28 cellular contexts compared by ENCODE assay signal in genomic region chr22:19592464-19592863, GRCh38.
"Had no signal": no experiment of that assay in that cellular context is flagged by ENCODE, and none has a peak within 500 bp of the region (broad histone marks: within the 10 kb centered on the region; RNA-seq: fewer than 3 reads in every experiment).

No MANE protein-coding gene starts in this region.

- H3K4me3 Mint-ChIP-seq: dendritic cell treated with granulocyte-macrophage colony-stimulating factor and Interleukin-4, amounts not matched to agents 40 ng/mL and 50 ng/mL, for 4 days; effector memory CD8-positive, alpha-beta T cell; endodermal cell; immature natural killer cell; mesothelial cell of epicardium; naive B cell had no signal

- H2AFZ ChIP-seq: hepatocyte had no signal

- H3K36me3 Mint-ChIP-seq: immature natural killer cell, mesothelial cell of epicardium, naive B cell had no signal

- H3K27ac Mint-ChIP-seq: dendritic cell treated with granulocyte-macrophage colony-stimulating factor and Interleukin-4, amounts not matched to agents 40 ng/mL and 50 ng/mL, for 4 days; effector memory CD8-positive, alpha-beta T cell; endodermal cell; immature natural killer cell; mesothelial cell of epicardium; naive B cell had no signal

- H3K79me2 ChIP-seq: hepatocyte had no signal

- FAIRE-seq: endometrium had no signal

- H3K36me3 ChIP-seq: colonic mucosa, esophagus squamous epithelium, gastrocnemius medialis, heart left ventricle, left lung, lower lobe of right lung had no signal

- H3K4me1 ChIP-seq: colonic mucosa, gastrocnemius medialis had no signal

- H3K9me3 ChIP-seq: colonic mucosa, esophagus squamous epithelium, gastrocnemius medialis, heart left ventricle, left lung, lower lobe of right lung, mucosa of descending colon had no signal

- H3K27ac ChIP-seq: colonic mucosa, epithelial cell of prostate, esophagus squamous epithelium, gastrocnemius medialis, hepatocyte, left lung, lower lobe of right lung had no signal

- DNase-seq: colonic mucosa; cortex of kidney; effector CD8-positive, alpha-beta T cell; effector memory CD8-positive, alpha-beta T cell; endodermal cell; erythroblast; esophagus squamous epithelium; foreskin fibroblast; foreskin melanocyte; gastrocnemius medialis; glutamatergic neuron; heart left ventricle; hypothalamus; immature natural killer cell; islet precursor cell; left cardiac atrium; left lung; left ventricle myocardium superior; lower lobe of right lung; mesenchymal stem cell; mucosa of descending colon; naive B cell had no signal

- H3K4me3 ChIP-seq: colonic mucosa, esophagus squamous epithelium, gastrocnemius medialis, heart left ventricle, hepatocyte, left lung, lower lobe of right lung, mucosa of descending colon had no signal

- ATAC-seq: effector memory CD8-positive, alpha-beta T cell; esophagus mucosa; gastrocnemius medialis; heart left ventricle; left cardiac atrium; left lung; left ventricle myocardium superior; lower lobe of right lung; mucosa of descending colon had no signal

- H3K27me3 ChIP-seq: colonic mucosa, gastrocnemius medialis, hepatocyte, left lung had no signal

- H3K9me3 Mint-ChIP-seq: dendritic cell treated with granulocyte-macrophage colony-stimulating factor and Interleukin-4, amounts not matched to agents 40 ng/mL and 50 ng/mL, for 4 days; effector memory CD8-positive, alpha-beta T cell; endodermal cell; immature natural killer cell; mesothelial cell of epicardium; naive B cell had no signal

- H3K4me1 Mint-ChIP-seq: endodermal cell, immature natural killer cell had no signal

- H3K27me3 Mint-ChIP-seq: dendritic cell treated with granulocyte-macrophage colony-stimulating factor and Interleukin-4, amounts not matched to agents 40 ng/mL and 50 ng/mL, for 4 days had no signal

- H3K4me2 ChIP-seq: hepatocyte had no signal
